Comparison of ENCODE assay signal across 30 cellular contexts in genomic region chr11:74505911-74506310, GRCh38. TPM values are rescaled to one million over a fixed set of nuclear protein-coding genes. Genes with fewer than 3 reads are reported as not detected.
"Had no signal": no experiment of that assay in that cellular context is flagged by ENCODE, and none has a peak within 500 bp of the region (broad histone marks: within the 10 kb centered on the region; RNA-seq: fewer than 3 reads in every experiment).

No MANE protein-coding gene starts in this region.

- H3K27me3 Mint-ChIP-seq: activated CD4-positive, alpha-beta T cell treated with anti-CD3 and anti-CD28 coated beads for 36 hours; activated T-helper 17 cell treated with anti-CD3 and anti-CD28 coated beads, Interleukin-2, amount 50 U/mL, for 72 hours had no signal

- H3K9me3 Mint-ChIP-seq: activated T-cell treated with anti-CD3 and anti-CD28 coated beads, Interleukin-2, amount 50 U/mL, for 4 hours; activated T-helper 17 cell treated with anti-CD3 and anti-CD28 coated beads, Interleukin-2, amount 50 U/mL, for 72 hours had no signal

- H3K4me1 Mint-ChIP-seq: activated T-helper 17 cell treated with anti-CD3 and anti-CD28 coated beads, Interleukin-2, amount 50 U/mL, for 72 hours had no signal

- H3K4me3 Mint-ChIP-seq: activated CD4-positive, alpha-beta T cell treated with anti-CD3 and anti-CD28 coated beads for 36 hours; activated CD8-positive, alpha-beta T cell treated with anti-CD3 and anti-CD28 coated beads for 36 hours; activated naive CD8-positive, alpha-beta T cell; activated T-cell treated with anti-CD3 and anti-CD28 coated beads, Interleukin-2, amount 50 U/mL, for 4 hours; activated T-helper 17 cell treated with anti-CD3 and anti-CD28 coated beads, Interleukin-2, amount 50 U/mL, for 72 hours had no signal

- H3K9me3 ChIP-seq: colonic mucosa had no signal

- H3K4me1 ChIP-seq: colonic mucosa, gastroesophageal sphincter, heart right ventricle had no signal

- FAIRE-seq: astrocyte, endometrium, endothelial cell of umbilical vein had no signal

- H3K27ac ChIP-seq: brain microvascular endothelial cell, cardiac muscle cell, colonic mucosa, gastroesophageal sphincter, heart right ventricle had no signal

- H3K27ac Mint-ChIP-seq: activated CD4-positive, alpha-beta T cell treated with anti-CD3 and anti-CD28 coated beads for 36 hours; activated CD8-positive, alpha-beta T cell treated with anti-CD3 and anti-CD28 coated beads for 36 hours; activated naive CD8-positive, alpha-beta T cell; activated T-helper 17 cell treated with anti-CD3 and anti-CD28 coated beads, Interleukin-2, amount 50 U/mL, for 72 hours had no signal

- H3K4me3 ChIP-seq: cardiac muscle cell, colonic mucosa, esophagus squamous epithelium, gastroesophageal sphincter, heart right ventricle had no signal

- DNase-seq: activated CD4-positive, alpha-beta T cell treated with anti-CD3 and anti-CD28 coated beads for 36 hours; activated CD4-positive, alpha-beta T cell treated with anti-CD3 and anti-CD28 coated beads, Interleukin-2, amount 50 U/mL, for 1 hour; activated CD4-positive, alpha-beta T cell treated with anti-CD3 and anti-CD28 coated beads, Interleukin-2, amount 50 U/mL, for 48 hours; activated CD4-positive, CD25-positive, alpha-beta regulatory T cell; activated CD4-positive, CD25-positive, alpha-beta regulatory T cell treated with anti-CD3 and anti-CD28 coated beads, Interleukin-2, amount 50 U/mL, for 72 hours; activated CD8-positive, alpha-beta memory T cell treated with anti-CD3 and anti-CD28 coated beads for 24 hours; activated CD8-positive, alpha-beta T cell treated with anti-CD3 and anti-CD28 coated beads for 36 hours; activated effector memory CD4-positive, alpha-beta T cell treated with Interleukin-2 at 50 U/mL for 16 hours; activated gamma-delta T cell treated with Interleukin-2 at 50 U/mL for 16 hours; activated naive CD4-positive, alpha-beta T cell treated with anti-CD3 and anti-CD28 coated beads, Interleukin-2, amount 50 U/mL, for 16 hours; activated naive CD4-positive, alpha-beta T cell treated with Interleukin-2 at 50 U/mL for 16 hours; activated T-cell treated with anti-CD3 and anti-CD28 coated beads, Interleukin-2, amount 50 U/mL, for 4 hours; amniotic stem cell; anterior cingulate cortex; brain microvascular endothelial cell; central memory CD4-positive, alpha-beta T cell; cerebellar nuclear complex; colonic mucosa; effector CD8-positive, alpha-beta T cell; esophagus squamous epithelium; heart right ventricle; T-helper 2 cell had no signal

- H3K27me3 ChIP-seq: brain microvascular endothelial cell, cardiac muscle cell, colonic mucosa, esophagus squamous epithelium, gastroesophageal sphincter, heart right ventricle had no signal

- H3K36me3 ChIP-seq: brain microvascular endothelial cell, cardiac muscle cell, colonic mucosa, esophagus squamous epithelium, gastroesophageal sphincter, heart right ventricle had no signal

RNA-seq across cellular contexts. Expression of gene KCNE3, which starts 38.6 kb away (rescaled TPM):
- total RNA-seq: activated CD4-positive, alpha-beta T cell treated with anti-CD3 and anti-CD28 coated beads for 36 hours; activated CD8-positive, alpha-beta T cell treated with anti-CD3 and anti-CD28 coated beads for 36 hours; activated T-cell treated with anti-CD3 and anti-CD28 coated beads, Interleukin-2, amount 50 U/mL, for 4 hours; activated T-helper 17 cell treated with anti-CD3 and anti-CD28 coated beads, Interleukin-2, amount 50 U/mL, for 72 hours; T-helper 1 cell treated with Interleukin-12 subunit alpha and Interleukin-12 subunit beta and Interleukin-4 antibody, amounts not matched to agents 30 ng/mL and 1 ng/mL, for 36 hours had no signal
